ENCODE assay signal across 22 cellular contexts in genomic region chr10:63773962-63774361, GRCh38.
DNase-seq lines count a peak whose midpoint lies in the region; ATAC-seq, FAIRE-seq and TF ChIP-seq lines count a peak whose summit lies in the region.
"Had no signal": no experiment of that assay in that cellular context is flagged by ENCODE, and none has a peak within 500 bp of the region (broad histone marks: within the 10 kb centered on the region; RNA-seq: fewer than 3 reads in every experiment).

No MANE protein-coding gene starts in this region.

- peak; percentile 53 for FAIRE-seq in RCC 7860 (lab: Jason Lieb, UNC)
- FAIRE-seq: A204.1, GM12878 had no signal

- H3K9me3 ChIP-seq in liver (ENCODE audit: control insufficient read depth in 4 of 4, low read length in 3 of 4) (no peaks in the 10 kb centered on the region), prostate gland (no peaks in the 10 kb centered on the region)
- H3K9me3 ChIP-seq: Caco-2 had no signal

- TF ChIP-seq CTCF in liver (IDR thresholded peaks at IDR 0.05; ENCODE audit: low read depth, low read length, missing input control), result no peak
- no peak for TF ChIP-seq CTCF in prostate gland (IDR thresholded peaks at IDR 0.05)

- H3K9ac ChIP-seq in liver (ENCODE audit: low read depth in 1 of 2, low read length in 2 of 2), result no peak overlapping the region
- H3K9ac ChIP-seq: BLaER1 had no signal

- H3K4me1 ChIP-seq in liver (ENCODE audit: control insufficient read depth in 4 of 4, insufficient read depth in 4 of 4, low read length in 3 of 4) (peaks cover 4 to 20% (median 13%) of the 10 kb centered on the region in 4 donors), prostate gland (replicated peaks) (no peaks in the 10 kb centered on the region)
- H3K4me1 ChIP-seq: BLaER1, Caco-2 had no signal

- WGBS in liver, result 29% methylated on average over 2 of the region's 2 CpGs
- WGBS in prostate gland, result 54% methylated on average over 2 of the region's 2 CpGs

- H3K27me3 ChIP-seq in liver (ENCODE audit: control insufficient read depth in 4 of 4, insufficient read depth in 4 of 4, low read length in 3 of 4) (no peaks in the 10 kb centered on the region), prostate gland (replicated peaks; ENCODE audit: insufficient read depth) (no peaks in the 10 kb centered on the region)
- H3K27me3 ChIP-seq: BLaER1 had no signal

- TF ChIP-seq RAD21 in liver (IDR thresholded peaks at IDR 0.05), result peak in 1 of 2 donors; percentile 7

- TF ChIP-seq POLR2A in prostate gland (IDR thresholded peaks at IDR 0.05), result no peak

- ATAC-seq in HG03135 (IDR thresholded peaks at IDR 0.05; ENCODE audit: unreplicated experiment), result no peak
- ATAC-seq: CD8-positive, alpha-beta T cell; GM12878; GM23338; HCT116 had no signal

- H3K36me3 ChIP-seq in liver (ENCODE audit: control insufficient read depth in 4 of 4, insufficient read depth in 3 of 4, low read depth in 1 of 4, low read length in 3 of 4) (no peaks in the 10 kb centered on the region), prostate gland (no peaks in the 10 kb centered on the region)
- H3K36me3 ChIP-seq: BLaER1 had no signal

- H3K4me3 ChIP-seq in liver (ENCODE audit: low read depth in 1 of 3, low read length in 3 of 3) (no peak overlapping the region), prostate gland (no peak overlapping the region)
- H3K4me3 ChIP-seq: BLaER1, GM12878, GM23338 had no signal

- H3K27ac ChIP-seq in liver (ENCODE audit: low read depth in 1 of 2, low read length in 2 of 2) (peak overlapping the region; percentile 19 to 63), prostate gland (no peak overlapping the region)
- H3K27ac ChIP-seq: 22Rv1, BLaER1, C4-2B had no signal

- intact Hi-C loops in prostate gland (cut with DNase I), result no loop called here

- DNase-seq in RCC 7860 (ENCODE audit: low spot score) (no peak), kidney tubule cell (ENCODE audit: low spot score) (peak; percentile 14), renal cortical epithelial cell (ENCODE audit: low read depth) (peak; percentile 9), ecto neural progenitor cell (ENCODE audit: low spot score) (no peak), prostate gland (ENCODE audit: low spot score) (no peak), DMS79 treated with DMSO at 0.1 percent for 48 hours (lab: John Stamatoyannopoulos, UW) (no peak)
- DNase-seq: Caco-2; CD4-positive, CD25-positive, alpha-beta regulatory T cell; CD8-positive, alpha-beta T cell; DMS153; EL; GDM1; H9 had no signal

TF ChIP-seq in liver, 16 proteins besides CTCF, POLR2A, EP300 and RAD21:
- TF ChIP-seq HNF4G (IDR thresholded peaks at IDR 0.05), result no peak
- peak; percentile 29 for TF ChIP-seq ATF3 (IDR thresholded peaks at IDR 0.05)
- TF ChIP-seq ZBTB33 (IDR thresholded peaks at IDR 0.05), result peak; percentile 37
- TF ChIP-seq FOXA2 (IDR thresholded peaks at IDR 0.05), result no peak
- peak in 1 of 2 donors; percentile 7 for TF ChIP-seq JUND (IDR thresholded peaks at IDR 0.05)
- peak in 1 of 2 donors; percentile 26 for TF ChIP-seq HNF4A (conservative IDR thresholded peaks at IDR 0.05)
- peak; percentile 27 to 30 for TF ChIP-seq RXRA (IDR thresholded peaks at IDR 0.05)
- TF ChIP-seq SP1 (IDR thresholded peaks at IDR 0.05), result no peak
- TF ChIP-seq YY1 (IDR thresholded peaks at IDR 0.05), result peak; percentile 60

Comparison
In these comparisons a context has a peak if more than half of its experiments do, and no peak if none do; other contexts are left out.
1. DNase-seq: peak in kidney tubule cell (single experiment) and renal cortical epithelial cell (single experiment); none in RCC 7860 (single experiment), ecto neural progenitor cell (single experiment), prostate gland (single experiment) and DMS79 treated with DMSO at 0.1 percent for 48 hours (single experiment).
2. H3K27ac ChIP-seq: peak in liver (2 of 2); none in prostate gland (0 of 2).